12 cellular contexts compared by ENCODE assay signal in genomic region chr1:52631759-52632331, GRCh38. TPM values are rescaled to one million over a fixed set of nuclear protein-coding genes. Genes with fewer than 3 reads are reported as not detected.
DNase-seq lines count a peak whose midpoint lies in the region; ATAC-seq and TF ChIP-seq lines count a peak whose summit lies in the region.
"Had no signal": no experiment of that assay in that cellular context is flagged by ENCODE, and none has a peak within 500 bp of the region (broad histone marks: within the 10 kb centered on the region; RNA-seq: fewer than 3 reads in every experiment).

No MANE protein-coding gene starts in this region.

- H3K27me3 Mint-ChIP-seq in activated naive CD4-positive, alpha-beta T cell treated with anti-CD3 and anti-CD28 coated beads for 36 hours (ENCODE audit: low read depth) = no peaks in the 10 kb centered on the region
- H3K27me3 Mint-ChIP-seq in T-helper 17 cell = no peaks in the 10 kb centered on the region
- peaks cover 14% of the 10 kb centered on the region for H3K27me3 Mint-ChIP-seq in glutamatergic neuron (ENCODE audit: unreplicated experiment)

- H3K9me3 Mint-ChIP-seq in activated naive CD4-positive, alpha-beta T cell treated with anti-CD3 and anti-CD28 coated beads for 36 hours = no peaks in the 10 kb centered on the region
- peaks cover 2% of the 10 kb centered on the region for H3K9me3 Mint-ChIP-seq in glutamatergic neuron (ENCODE audit: unreplicated experiment)

- TF ChIP-seq CTCF in glutamatergic neuron (IDR thresholded peaks at IDR 0.05; ENCODE audit: partially characterized antibody, unreplicated experiment) = no peak

- intact Hi-C loops in activated naive CD4-positive, alpha-beta T cell treated with anti-CD3 and anti-CD28 coated beads for 36 hours (cut with micrococcal nuclease) = no loop called here

- ATAC-seq in T-helper 17 cell = no peak
- no peak for ATAC-seq in stimulated activated naive CD8-positive, alpha-beta T cell treated with anti-CD3 and anti-CD28 coated beads, Interleukin-15, Interleukin-2, amounts not matched to agents 100 U/mL and 50 U/mL, for 24 hours

- peak overlapping the region; percentile 86 for H3K27ac Mint-ChIP-seq in activated naive CD4-positive, alpha-beta T cell treated with anti-CD3 and anti-CD28 coated beads for 36 hours
- H3K27ac Mint-ChIP-seq in T-helper 17 cell (peak overlapping the region; percentile 100), glutamatergic neuron (ENCODE audit: unreplicated experiment) (no peak overlapping the region)

- DNase-seq in activated naive CD4-positive, alpha-beta T cell treated with anti-CD3 and anti-CD28 coated beads for 36 hours = no peak
- no peak for DNase-seq in activated naive CD4-positive, alpha-beta T cell (lab: John Stamatoyannopoulos, UW)
- DNase-seq in T-helper 17 cell = no peak
- DNase-seq in germinal center (ENCODE audit: low spot score) = peak; percentile 15
- peak; percentile 9 for DNase-seq in stimulated activated naive CD8-positive, alpha-beta T cell treated with anti-CD3 and anti-CD28 coated beads, Interleukin-15, Interleukin-2, amounts not matched to agents 100 U/mL and 50 U/mL, for 24 hours
- no peak for DNase-seq in LoVo (ENCODE audit: low spot score)
- no peak for DNase-seq in glutamatergic neuron
- DNase-seq in stimulated activated CD4-positive, alpha-beta T cell treated with anti-CD3 and anti-CD28 coated beads, Interleukin-2, amount 100 ng/mL, for 48 hours = no peak
- DNase-seq: AML-193; effector CD8-positive, alpha-beta T cell; MG63 had no signal

- CTCF ChIA-PET in activated naive CD4-positive, alpha-beta T cell treated with anti-CD3 and anti-CD28 coated beads for 36 hours (lab: Charles Lee) = interaction anchor here (0.6 to 1.3 kb wide), 2 partner anchors 28 to 32 kb away, joined by 3 to 4 read pairs; no protein-coding TSS in a partner anchor

- H3K4me1 Mint-ChIP-seq in activated naive CD4-positive, alpha-beta T cell treated with anti-CD3 and anti-CD28 coated beads for 36 hours (ENCODE audit: low read depth) = peaks cover 46% of the 10 kb centered on the region
- H3K4me1 Mint-ChIP-seq in T-helper 17 cell = peaks cover 46% of the 10 kb centered on the region
- H3K4me1 Mint-ChIP-seq in glutamatergic neuron (ENCODE audit: low read depth, unreplicated experiment) = peaks cover 2% of the 10 kb centered on the region

- peak overlapping the region; percentile 72 for H3K4me3 Mint-ChIP-seq in activated naive CD4-positive, alpha-beta T cell treated with anti-CD3 and anti-CD28 coated beads for 36 hours
- H3K4me3 Mint-ChIP-seq in T-helper 17 cell (peak overlapping the region; percentile 94), glutamatergic neuron (ENCODE audit: unreplicated experiment) (no peak overlapping the region)

- H3K36me3 Mint-ChIP-seq in activated naive CD4-positive, alpha-beta T cell treated with anti-CD3 and anti-CD28 coated beads for 36 hours (ENCODE audit: low read depth) = peaks cover 1% of the 10 kb centered on the region
- H3K36me3 Mint-ChIP-seq in T-helper 17 cell (ENCODE audit: low read depth) (peaks cover 7% of the 10 kb centered on the region), glutamatergic neuron (ENCODE audit: unreplicated experiment) (peaks cover 6% of the 10 kb centered on the region)

- no peaks in the 10 kb centered on the region for H3K9me3 ChIP-seq in T-helper 17 cell (ENCODE audit: control insufficient read depth, low read length, poor library complexity, severe bottlenecking)

RNA-seq across cellular contexts. Expression of gene SHISAL2A, which starts 1.1 kb away (rescaled TPM):
- 10 to 100 TPM; 11.3 to 11.4 TPM for total RNA-seq in activated naive CD4-positive, alpha-beta T cell treated with anti-CD3 and anti-CD28 coated beads for 36 hours
- total RNA-seq in T-helper 17 cell (10 to 100 TPM; 33.1 to 41.9 TPM), glutamatergic neuron (ENCODE audit: unreplicated experiment) (not detected)
- total RNA-seq: osteoblast had no signal

RNA-seq across cellular contexts. Expression of gene GPX7, which starts 29.7 kb away (rescaled TPM):
- 10 to 100 TPM; 20.4 to 20.6 TPM for total RNA-seq in activated naive CD4-positive, alpha-beta T cell treated with anti-CD3 and anti-CD28 coated beads for 36 hours
- total RNA-seq in T-helper 17 cell (10 to 100 TPM; 13.4 to 13.9 TPM), glutamatergic neuron (ENCODE audit: unreplicated experiment) (3.5 TPM)

Comparison
In these comparisons a context has a peak if more than half of its experiments do, and no peak if none do; other contexts are left out.
1. DNase-seq: peak in germinal center (single experiment) and stimulated activated naive CD8-positive, alpha-beta T cell treated with anti-CD3 and anti-CD28 coated beads, Interleukin-15, Interleukin-2, amounts not matched to agents 100 U/mL and 50 U/mL, for 24 hours (single experiment); none in activated naive CD4-positive, alpha-beta T cell treated with anti-CD3 and anti-CD28 coated beads for 36 hours (single experiment), activated naive CD4-positive, alpha-beta T cell (0 of 4), T-helper 17 cell (0 of 3), LoVo (single experiment), glutamatergic neuron (single experiment) and stimulated activated CD4-positive, alpha-beta T cell treated with anti-CD3 and anti-CD28 coated beads, Interleukin-2, amount 100 ng/mL, for 48 hours (0 of 2).
2. RNA of gene SHISAL2A, which starts 1.1 kb away (total RNA-seq): 33.1 to 41.9 TPM in T-helper 17 cell and 11.3 to 11.4 TPM in activated naive CD4-positive, alpha-beta T cell treated with anti-CD3 and anti-CD28 coated beads for 36 hours; not detected in glutamatergic neuron (single experiment); every median in the first group is over 10 times any median in the second.